6 cellular contexts compared by ENCODE assay signal in genomic region chrX:155071694-155072215, GRCh38. TPM values are rescaled to one million over a fixed set of nuclear protein-coding genes. Genes with fewer than 3 reads are reported as not detected.
DNase-seq lines count a peak whose midpoint lies in the region; ATAC-seq and TF ChIP-seq lines count a peak whose summit lies in the region.

No MANE protein-coding gene starts in this region.

- peak overlapping the region; percentile 86 for H2AFZ ChIP-seq in GM23338

- WGBS in mesodermal cell (ENCODE audit: insufficient coverage in 2 of 2), 2 experiments, result 0% methylated on average over 6 to 8 of the region's 24 CpGs

- no peaks in the 10 kb centered on the region; the same call in 1 of the 3 replicates for H3K4me1 Mint-ChIP-seq in GM23338

- ATAC-seq in GM23338, result peak; percentile 33
- ATAC-seq in activated naive CD4-positive, alpha-beta T cell treated with anti-CD3 and anti-CD28 coated beads, Interleukin-2, amount 50 U/mL, for 72 hours, result no peak

- DNase-seq in AG08395 (ENCODE audit: low spot score), result peak; percentile 7
- peak; percentile 24 for DNase-seq in GM23338 (ENCODE audit: low spot score)
- no peak for DNase-seq in activated naive CD4-positive, alpha-beta T cell treated with anti-CD3 and anti-CD28 coated beads, Interleukin-2, amount 50 U/mL, for 72 hours (ENCODE audit: low spot score in 2 of 2)
- no peak for DNase-seq in NOMO-1 treated with DMSO at 0.1 percent for 48 hours (lab: John Stamatoyannopoulos, UW; ENCODE audit: unreplicated experiment)
- DNase-seq in 8988T, result no peak

- H3K27ac Mint-ChIP-seq in GM23338, result peak overlapping the region; percentile 94
- H3K27ac Mint-ChIP-seq in activated naive CD4-positive, alpha-beta T cell treated with anti-CD3 and anti-CD28 coated beads, Interleukin-2, amount 50 U/mL, for 72 hours, result peak overlapping the region; percentile 90 to 93

- peaks cover 21% of the 10 kb centered on the region; the same call in 2 of the 3 replicates for H3K36me3 Mint-ChIP-seq in GM23338 (ENCODE audit: low read depth)
- peaks cover 27 to 38% of the 10 kb centered on the region in 2 donors for H3K36me3 Mint-ChIP-seq in activated naive CD4-positive, alpha-beta T cell treated with anti-CD3 and anti-CD28 coated beads, Interleukin-2, amount 50 U/mL, for 72 hours

- no peaks in the 10 kb centered on the region for H3K9me3 Mint-ChIP-seq in GM23338
- H3K9me3 Mint-ChIP-seq in activated naive CD4-positive, alpha-beta T cell treated with anti-CD3 and anti-CD28 coated beads, Interleukin-2, amount 50 U/mL, for 72 hours, result no peaks in the 10 kb centered on the region

- no peak for TF ChIP-seq CTCF in GM23338 (conservative IDR thresholded peaks at IDR 0.05; ENCODE audit: low read depth in 2 of 2)

- H3F3A ChIP-seq in GM23338 (replicated peaks; ENCODE audit: low read depth), result no peaks in the 10 kb centered on the region

- peak overlapping the region; percentile 94 for H3K4me3 Mint-ChIP-seq in GM23338

- no peaks in the 10 kb centered on the region for H3K27me3 Mint-ChIP-seq in GM23338 (ENCODE audit: insufficient read depth, low read depth, poor library complexity)

- H3K36me3 ChIP-seq in GM23338 (ENCODE audit: insufficient read depth) (no peaks in the 10 kb centered on the region), mesodermal cell (ENCODE audit: control insufficient read depth, insufficient read depth, low read length) (peaks cover 20% of the 10 kb centered on the region)

- H3K4me3 ChIP-seq in GM23338 (peak overlapping the region; percentile 87), mesodermal cell (ENCODE audit: extremely low read depth, insufficient read depth, low read length, poor library complexity, severe bottlenecking) (peak overlapping the region; percentile 62)

- H3K9me2 ChIP-seq in GM23338 (ENCODE audit: insufficient read depth), result no peaks in the 10 kb centered on the region

- H3K9me3 ChIP-seq in mesodermal cell (ENCODE audit: control insufficient read depth, low read length), result no peaks in the 10 kb centered on the region

- no peaks in the 10 kb centered on the region for H4K20me1 ChIP-seq in GM23338 (replicated peaks; ENCODE audit: insufficient read depth)

- peaks cover 19% of the 10 kb centered on the region for H3K79me2 ChIP-seq in GM23338 (replicated peaks; ENCODE audit: insufficient read depth)

- H3K4me2 ChIP-seq in GM23338, result peak overlapping the region; percentile 81

- H3K27ac ChIP-seq in GM23338 (ENCODE audit: low read depth) (no peak overlapping the region; the same call in 1 of the 2 replicates), mesodermal cell (ENCODE audit: low read depth, low read length, severe bottlenecking) (peak overlapping the region; percentile 29)

- no peaks in the 10 kb centered on the region; the same call in 1 of the 2 replicates for H3K4me1 ChIP-seq in GM23338 (ENCODE audit: insufficient read depth)
- H3K4me1 ChIP-seq in mesodermal cell (ENCODE audit: control insufficient read depth, insufficient read depth, low read length, poor library complexity, severe bottlenecking), result peaks cover 6% of the 10 kb centered on the region

- no peaks in the 10 kb centered on the region for H3K27me3 ChIP-seq in GM23338 (ENCODE audit: insufficient read depth)

TF ChIP-seq in GM23338, 12 proteins besides CTCF, POLR2A, EP300 and RAD21:
- TF ChIP-seq STAT1 (IDR thresholded peaks at IDR 0.05; ENCODE audit: unreplicated experiment) (no peak), ETS1 (IDR thresholded peaks at IDR 0.05) (no peak), POLR2AphosphoS5 (IDR thresholded peaks at IDR 0.05; ENCODE audit: low read depth) (0 out of 2 replicates have a peak, but pooled peaks have one; percentile 4), CREB1 (CRISPR knock-in tag; IDR thresholded peaks at IDR 0.05; ENCODE audit: low read depth) (no peak)
TF ChIP-seq in GM23338: peak in this region for 1.

RNA-seq across cellular contexts. Expression of gene BRCC3, which starts 0.4 kb away (rescaled TPM):
- 14.1 and 18.4 TPM in 2 replicates for total RNA-seq in GM23338 (2014; rRNA removed; shearing (Covaris generic))
- polyA plus RNA-seq in GM23338 (2016; fragmentation: Nextera tagmentation; extraction: Ambion mirVana), result 19.9 and 26.7 TPM in 2 replicates
- total RNA-seq in activated naive CD4-positive, alpha-beta T cell treated with anti-CD3 and anti-CD28 coated beads, Interleukin-2, amount 50 U/mL, for 72 hours, result 10 to 100 TPM; 15.7 to 31.5 TPM
- 12.1 TPM for polyA plus RNA-seq in mesodermal cell (2013, experiment 1 of 2)
- 14.4 TPM for polyA plus RNA-seq in mesodermal cell (2013, experiment 2 of 2)

RNA-seq across cellular contexts. Expression of gene CMC4, which starts 0.8 kb away (rescaled TPM):
- total RNA-seq in GM23338 (2014; rRNA removed; shearing (Covaris generic)), result 5.7 and 9.9 TPM in 2 replicates
- polyA plus RNA-seq in GM23338 (2016; fragmentation: Nextera tagmentation; extraction: Ambion mirVana), result 14.7 and 16.3 TPM in 2 replicates
- 1 to 10 TPM; 4.8 to 7.6 TPM for total RNA-seq in activated naive CD4-positive, alpha-beta T cell treated with anti-CD3 and anti-CD28 coated beads, Interleukin-2, amount 50 U/mL, for 72 hours
- polyA plus RNA-seq in mesodermal cell (2013, experiment 1 of 2), result 12.0 TPM
- polyA plus RNA-seq in mesodermal cell (2013, experiment 2 of 2), result 7.6 TPM

RNA-seq across cellular contexts. Expression of gene MTCP1, which starts 0.8 kb away (rescaled TPM):
- 0.83 and 6.3 TPM in 2 replicates for total RNA-seq in GM23338 (2014; rRNA removed; shearing (Covaris generic))
- polyA plus RNA-seq in GM23338 (2016; fragmentation: Nextera tagmentation; extraction: Ambion mirVana), result 17.7 and 28.3 TPM in 2 replicates
- total RNA-seq in activated naive CD4-positive, alpha-beta T cell treated with anti-CD3 and anti-CD28 coated beads, Interleukin-2, amount 50 U/mL, for 72 hours, result 10 to 100 TPM; 17.1 to 19.5 TPM
- polyA plus RNA-seq in mesodermal cell (2013, experiment 1 of 2), result 9.3 TPM
- 19.8 TPM for polyA plus RNA-seq in mesodermal cell (2013, experiment 2 of 2)

RNA-seq across cellular contexts. Expression of gene FUNDC2, which starts 45.1 kb away (rescaled TPM):
- total RNA-seq in GM23338 (2014; rRNA removed; shearing (Covaris generic)), result 26.3 and 28.6 TPM in 2 replicates
- 51.6 and 58.5 TPM in 2 replicates for polyA plus RNA-seq in GM23338 (2016; fragmentation: Nextera tagmentation; extraction: Ambion mirVana)
- 10 to 100 TPM; 62.2 to 95.1 TPM for total RNA-seq in activated naive CD4-positive, alpha-beta T cell treated with anti-CD3 and anti-CD28 coated beads, Interleukin-2, amount 50 U/mL, for 72 hours
- 86.6 TPM for polyA plus RNA-seq in mesodermal cell (2013, experiment 1 of 2)
- polyA plus RNA-seq in mesodermal cell (2013, experiment 2 of 2), result 83.8 TPM

RNA-seq across cellular contexts. Expression of gene F8, which starts 49.2 kb away (rescaled TPM):
- 1.8 and 2.9 TPM in 2 replicates for total RNA-seq in GM23338 (2014; rRNA removed; shearing (Covaris generic))
- 0.63 and 0.70 TPM in 2 replicates for polyA plus RNA-seq in GM23338 (2016; fragmentation: Nextera tagmentation; extraction: Ambion mirVana)
- total RNA-seq in activated naive CD4-positive, alpha-beta T cell treated with anti-CD3 and anti-CD28 coated beads, Interleukin-2, amount 50 U/mL, for 72 hours, result 1 to 10 TPM; 5.6 to 5.8 TPM
- 1.4 TPM for polyA plus RNA-seq in mesodermal cell (2013, experiment 1 of 2)
- 1.7 TPM for polyA plus RNA-seq in mesodermal cell (2013, experiment 2 of 2)

Comparison
In these comparisons a context has a peak if more than half of its experiments do, and no peak if none do; other contexts are left out.
1. DNase-seq: peak in AG08395 (single experiment) and GM23338 (single experiment); none in activated naive CD4-positive, alpha-beta T cell treated with anti-CD3 and anti-CD28 coated beads, Interleukin-2, amount 50 U/mL, for 72 hours (0 of 2), NOMO-1 treated with DMSO at 0.1 percent for 48 hours (single experiment) and 8988T (single experiment).